19 cellular contexts compared by ENCODE assay signal in genomic region chr4:1001561-1002130, GRCh38. TPM values are rescaled to one million over a fixed set of nuclear protein-coding genes. Genes with fewer than 3 reads are reported as not detected.
"Had no signal": no experiment of that assay in that cellular context is flagged by ENCODE, and none has a peak within 500 bp of the region (broad histone marks: within the 10 kb centered on the region; RNA-seq: fewer than 3 reads in every experiment).

No MANE protein-coding gene starts in this region.

- H3K4me3 ChIP-seq: skin epidermis, tibial nerve, uterus had no signal

- H3K36me3 ChIP-seq: brain microvascular endothelial cell, right atrium auricular region, uterus had no signal

- H3K9me3 Mint-ChIP-seq: activated naive CD8-positive, alpha-beta T cell treated with anti-CD3 and anti-CD28 coated beads, Interleukin-2, amount 10 ng/mL, durations not matched to agents 7 days and 5 days; central memory CD8-positive, alpha-beta T cell; natural killer cell treated with Interleukin-12 subunit alpha and Interleukin-12 subunit beta and Interleukin-15 and Interleukin-18, amount 100 ng/mL, for 72 hours; T-helper 2 cell treated with Interferon-gamma antibody and Interleukin-4, amounts not matched to agents 5 μg/mL and 100 μg/mL, for 36 hours had no signal

- ATAC-seq: foreskin keratinocyte had no signal

- DNase-seq: activated naive CD4-positive, alpha-beta T cell; activated naive CD8-positive, alpha-beta T cell treated with anti-CD3 and anti-CD28 coated beads, Interleukin-2, amount 10 ng/mL, durations not matched to agents 7 days and 5 days; brain microvascular endothelial cell; effector memory CD4-positive, alpha-beta T cell; foreskin keratinocyte; glutamatergic neuron; islet precursor cell; occipital lobe; stimulated activated CD4-positive, alpha-beta T cell treated with anti-CD3 and anti-CD28 coated beads, Interleukin-4, amount 100 ng/mL, for 24 hours; stimulated activated naive CD4-positive, alpha-beta T cell had no signal

- H3K36me3 Mint-ChIP-seq: activated naive CD8-positive, alpha-beta T cell treated with anti-CD3 and anti-CD28 coated beads, Interleukin-2, amount 10 ng/mL, durations not matched to agents 7 days and 5 days; natural killer cell treated with Interleukin-12 subunit alpha and Interleukin-12 subunit beta and Interleukin-15 and Interleukin-18, amount 100 ng/mL, for 72 hours had no signal

- H3K27ac Mint-ChIP-seq: activated naive CD8-positive, alpha-beta T cell treated with anti-CD3 and anti-CD28 coated beads, Interleukin-2, amount 10 ng/mL, durations not matched to agents 7 days and 5 days; natural killer cell treated with Interleukin-12 subunit alpha and Interleukin-12 subunit beta and Interleukin-15 and Interleukin-18, amount 100 ng/mL, for 72 hours; progenitor cell of endocrine pancreas; T-helper 2 cell treated with Interferon-gamma antibody and Interleukin-4, amounts not matched to agents 5 μg/mL and 100 μg/mL, for 36 hours had no signal

- H3K4me1 ChIP-seq: foreskin keratinocyte had no signal

- H3K9me3 ChIP-seq: right atrium auricular region, tibial nerve, uterus had no signal

- H3K27ac ChIP-seq: brain microvascular endothelial cell, foreskin keratinocyte, right atrium auricular region, skin epidermis, tibial nerve, uterus had no signal

- H3K4me1 Mint-ChIP-seq: activated naive CD8-positive, alpha-beta T cell treated with anti-CD3 and anti-CD28 coated beads, Interleukin-2, amount 10 ng/mL, durations not matched to agents 7 days and 5 days had no signal

- H3K4me3 Mint-ChIP-seq: activated naive CD8-positive, alpha-beta T cell treated with anti-CD3 and anti-CD28 coated beads, Interleukin-2, amount 10 ng/mL, durations not matched to agents 7 days and 5 days; central memory CD8-positive, alpha-beta T cell; natural killer cell treated with Interleukin-12 subunit alpha and Interleukin-12 subunit beta and Interleukin-15 and Interleukin-18, amount 100 ng/mL, for 72 hours; T-helper 2 cell treated with Interferon-gamma antibody and Interleukin-4, amounts not matched to agents 5 μg/mL and 100 μg/mL, for 36 hours had no signal

RNA-seq across cellular contexts. Expression of gene SLC26A1, which starts 8.4 kb away (rescaled TPM):
- total RNA-seq: activated CD8-positive, alpha-beta memory T cell treated with anti-CD3 and anti-CD28 coated beads for 36 hours; foreskin keratinocyte; right atrium auricular region had no signal
- polyA plus RNA-seq: foreskin keratinocyte had no signal
